8 cellular contexts compared by ENCODE assay signal in the genomic region with DNA sequence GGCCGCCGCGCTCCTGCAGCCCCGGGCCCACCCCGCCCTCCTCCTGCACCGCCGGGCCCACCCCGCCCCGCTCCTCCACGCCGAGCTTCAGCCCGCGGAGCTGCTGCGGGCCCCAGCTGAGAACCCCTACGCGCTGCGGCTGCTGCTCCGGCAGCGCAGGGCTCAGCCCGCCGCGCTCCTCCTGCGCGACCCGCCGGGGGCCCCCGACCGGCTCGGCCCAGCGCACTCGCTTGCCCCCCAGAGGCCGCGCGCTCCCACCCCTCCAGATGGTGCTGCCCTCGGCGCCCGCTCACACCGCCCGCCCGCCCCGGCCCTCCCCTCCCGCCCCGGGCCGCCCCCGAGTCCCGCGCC. TPM values are rescaled to one million over a fixed set of nuclear protein-coding genes. Genes with fewer than 3 reads are reported as not detected.
DNase-seq lines count a peak whose midpoint lies in the region; ATAC-seq, FAIRE-seq and TF ChIP-seq lines count a peak whose summit lies in the region.

No MANE protein-coding gene starts in this region.

- H3K27ac ChIP-seq in left ventricle myocardium inferior (replicated peaks) (peak overlapping the region; percentile 64), suprapubic skin (peak overlapping the region; percentile 89)

- no peak for TF ChIP-seq POLR2A in suprapubic skin (IDR thresholded peaks at IDR 0.05)

- no peak for FAIRE-seq in urothelium cell line (lab: Jason Lieb, UNC)

- intact Hi-C loops in left ventricle myocardium inferior (cut with micrococcal nuclease), result no loop called here

- DNase-seq in activated T-cell treated with anti-CD3 and anti-CD28 coated beads, Interleukin-2, amount 50 U/mL, for 72 hours, result no peak
- DNase-seq in activated T-cell treated with anti-CD3 and anti-CD28 coated beads for 4 hours (no peak), left ventricle myocardium inferior (no peak), suprapubic skin (ENCODE audit: low spot score in 2 of 2) (peak in 1 of 2 donors; percentile 61), mucosa of gallbladder (ENCODE audit: low spot score) (no peak), urothelium cell line (ENCODE audit: low spot score) (no peak)

- WGBS in suprapubic skin, result no CpG with 5 or more reads among the region's 47 CpGs

- H3K36me3 ChIP-seq in left ventricle myocardium inferior, result no peaks in the 10 kb centered on the region
- no peaks in the 10 kb centered on the region for H3K36me3 ChIP-seq in suprapubic skin

- peaks cover 1 to 5% of the 10 kb centered on the region in 2 donors for H3K36me3 Mint-ChIP-seq in activated T-cell treated with anti-CD3 and anti-CD28 coated beads, Interleukin-2, amount 50 U/mL, for 72 hours (ENCODE audit: insufficient read depth in 2 of 2)

- H3K4me1 Mint-ChIP-seq in activated T-cell treated with anti-CD3 and anti-CD28 coated beads, Interleukin-2, amount 50 U/mL, for 72 hours (ENCODE audit: low read depth), result peaks cover 49% of the 10 kb centered on the region

- H3K4me1 ChIP-seq in left ventricle myocardium inferior (peaks cover 32% of the 10 kb centered on the region), suprapubic skin (peaks cover 82% of the 10 kb centered on the region)

- TF ChIP-seq CTCF in left ventricle myocardium inferior (IDR thresholded peaks at IDR 0.05; ENCODE audit: borderline replicate concordance) (no peak), suprapubic skin (IDR thresholded peaks at IDR 0.05) (no peak)

- H3K27me3 ChIP-seq in left ventricle myocardium inferior (ENCODE audit: low read depth) (no peaks in the 10 kb centered on the region), suprapubic skin (no peaks in the 10 kb centered on the region)

- H3K9me3 ChIP-seq in left ventricle myocardium inferior (replicated peaks) (no peaks in the 10 kb centered on the region), suprapubic skin (no peaks in the 10 kb centered on the region)

- H3K4me3 Mint-ChIP-seq in activated T-cell treated with anti-CD3 and anti-CD28 coated beads, Interleukin-2, amount 50 U/mL, for 72 hours, result peak overlapping the region; percentile 18 to 62

- H3K27ac Mint-ChIP-seq in activated T-cell treated with anti-CD3 and anti-CD28 coated beads, Interleukin-2, amount 50 U/mL, for 72 hours, result no peak overlapping the region

- H3K4me3 ChIP-seq in left ventricle myocardium inferior (peak overlapping the region; percentile 78), suprapubic skin (peak overlapping the region; percentile 93)

- ATAC-seq in activated T-cell treated with anti-CD3 and anti-CD28 coated beads, Interleukin-2, amount 50 U/mL, for 72 hours (replicated peaks in 1 of 2), result peak in 1 of 2 donors; percentile 35
- ATAC-seq in HG02981 (IDR thresholded peaks at IDR 0.05; ENCODE audit: unreplicated experiment) (peak; percentile 19), SK-N-SH treated with all-trans-retinoic acid at 6 μM for 48 hours (peak; percentile 14)

- H3K27me3 Mint-ChIP-seq in activated T-cell treated with anti-CD3 and anti-CD28 coated beads, Interleukin-2, amount 50 U/mL, for 72 hours (ENCODE audit: low read depth), result no peaks in the 10 kb centered on the region

- no peaks in the 10 kb centered on the region for H3K9me3 Mint-ChIP-seq in activated T-cell treated with anti-CD3 and anti-CD28 coated beads, Interleukin-2, amount 50 U/mL, for 72 hours

- TF ChIP-seq EP300 in suprapubic skin (IDR thresholded peaks at IDR 0.05), result no peak

TF ChIP-seq in SK-N-SH treated with all-trans-retinoic acid at 6 μM for 48 hours, 23 proteins besides CTCF, POLR2A, EP300 and RAD21:
- TF ChIP-seq ARNTL (CRISPR knock-in tag; IDR thresholded peaks at IDR 0.05; ENCODE audit: borderline replicate concordance, low read depth) (no peak), RARB (CRISPR knock-in tag; IDR thresholded peaks at IDR 0.05) (no peak), OSR1 (CRISPR knock-in tag; IDR thresholded peaks at IDR 0.05) (no peak)
- TF ChIP-seq, protein P1, sequence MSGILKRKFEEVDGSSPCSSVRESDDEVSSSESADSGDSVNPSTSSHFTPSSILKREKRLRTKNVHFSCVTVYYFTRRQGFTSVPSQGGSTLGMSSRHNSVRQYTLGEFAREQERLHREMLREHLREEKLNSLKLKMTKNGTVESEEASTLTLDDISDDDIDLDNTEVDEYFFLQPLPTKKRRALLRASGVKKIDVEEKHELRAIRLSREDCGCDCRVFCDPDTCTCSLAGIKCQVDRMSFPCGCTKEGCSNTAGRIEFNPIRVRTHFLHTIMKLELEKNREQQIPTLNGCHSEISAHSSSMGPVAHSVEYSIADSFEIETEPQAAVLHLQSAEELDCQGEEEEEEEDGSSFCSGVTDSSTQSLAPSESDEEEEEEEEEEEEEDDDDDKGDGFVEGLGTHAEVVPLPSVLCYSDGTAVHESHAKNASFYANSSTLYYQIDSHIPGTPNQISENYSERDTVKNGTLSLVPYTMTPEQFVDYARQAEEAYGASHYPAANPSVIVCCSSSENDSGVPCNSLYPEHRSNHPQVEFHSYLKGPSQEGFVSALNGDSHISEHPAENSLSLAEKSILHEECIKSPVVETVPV (CRISPR knock-in tag; IDR thresholded peaks at IDR 0.05), result no peak
- TF ChIP-seq, protein P2, sequence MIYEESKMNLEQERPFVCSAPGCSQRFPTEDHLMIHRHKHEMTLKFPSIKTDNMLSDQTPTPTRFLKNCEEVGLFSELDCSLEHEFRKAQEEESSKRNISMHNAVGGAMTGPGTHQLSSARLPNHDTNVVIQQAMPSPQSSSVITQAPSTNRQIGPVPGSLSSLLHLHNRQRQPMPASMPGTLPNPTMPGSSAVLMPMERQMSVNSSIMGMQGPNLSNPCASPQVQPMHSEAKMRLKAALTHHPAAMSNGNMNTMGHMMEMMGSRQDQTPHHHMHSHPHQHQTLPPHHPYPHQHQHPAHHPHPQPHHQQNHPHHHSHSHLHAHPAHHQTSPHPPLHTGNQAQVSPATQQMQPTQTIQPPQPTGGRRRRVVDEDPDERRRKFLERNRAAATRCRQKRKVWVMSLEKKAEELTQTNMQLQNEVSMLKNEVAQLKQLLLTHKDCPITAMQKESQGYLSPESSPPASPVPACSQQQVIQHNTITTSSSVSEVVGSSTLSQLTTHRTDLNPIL (CRISPR knock-in tag; IDR thresholded peaks at IDR 0.05; ENCODE audit: low read depth), result no peak
TF ChIP-seq in SK-N-SH treated with all-trans-retinoic acid at 6 μM for 48 hours: peak in this region for 0.

RNA-seq across cellular contexts. Expression of a gene that starts 0.9 kb away (rescaled TPM):
- 100 to 1,000 TPM in 1 of 2 donors, 10 to 100 TPM in 1; 94.8 to 112 TPM for total RNA-seq in activated T-cell treated with anti-CD3 and anti-CD28 coated beads, Interleukin-2, amount 50 U/mL, for 72 hours
- total RNA-seq in left ventricle myocardium inferior (33.2 TPM), suprapubic skin (100 to 1,000 TPM in 1 of 4 donors, 10 to 100 TPM in 3; 52.4 to 101 (median 70.0) TPM), mucosa of gallbladder (47.3 TPM)
